9 cellular contexts compared by ENCODE assay signal in the genomic region with DNA sequence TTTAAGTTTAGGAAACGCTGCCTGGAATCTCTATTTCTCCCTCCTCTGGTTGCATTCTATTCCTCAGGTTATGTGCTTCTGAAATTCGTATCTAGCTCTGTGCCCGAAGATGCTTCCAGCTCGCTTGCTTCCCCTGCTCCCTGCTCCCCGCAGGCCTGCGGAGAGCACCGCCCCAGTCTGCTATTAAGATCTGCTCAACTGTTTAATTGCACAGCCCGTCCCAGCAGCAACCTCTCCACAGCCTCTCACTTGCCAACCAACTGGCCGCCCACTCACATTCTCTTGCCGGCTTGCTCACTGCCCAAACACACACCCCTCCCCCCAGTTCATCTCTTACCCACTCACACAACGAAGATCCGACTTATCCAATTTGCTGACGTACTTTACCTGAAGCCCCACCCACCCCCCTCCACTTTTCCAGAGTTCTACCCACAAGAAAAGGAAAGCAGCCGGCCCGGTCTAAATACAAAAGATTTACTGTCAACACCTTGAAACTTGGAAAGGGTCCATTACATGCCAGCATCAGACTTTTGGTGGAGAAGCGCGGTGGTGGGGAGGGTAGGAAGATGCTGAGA.
DNase-seq lines count a peak whose midpoint lies in the region; ATAC-seq and TF ChIP-seq lines count a peak whose summit lies in the region.
"Had no signal": no experiment of that assay in that cellular context is flagged by ENCODE, and none has a peak within 500 bp of the region (broad histone marks: within the 10 kb centered on the region; RNA-seq: fewer than 3 reads in every experiment).

No MANE protein-coding gene starts in this region.

- H3K4me1 ChIP-seq in right atrium auricular region (peaks cover 0 to 98% of the 10 kb centered on the region in 2 donors), sigmoid colon (peaks cover 0 to 98% (median 84%) of the 10 kb centered on the region in 4 donors)

- intact Hi-C loops in sigmoid colon (cut with DNase I), result loop anchor here (2.0 kb wide), 1 partner anchor 106 kb away; no protein-coding TSS in a partner anchor

- DNase-seq in activated CD8-positive, alpha-beta memory T cell treated with anti-CD3 and anti-CD28 coated beads for 24 hours, result peak; percentile 72
- DNase-seq in activated CD8-positive, alpha-beta memory T cell treated with anti-CD3 and anti-CD28 coated beads, Interleukin-2, amount 50 U/mL, for 4 hours, result no peak
- no peak for DNase-seq in activated naive CD8-positive, alpha-beta T cell treated with anti-CD3 and anti-CD28 coated beads, Interleukin-2, amount 10 ng/mL, durations not matched to agents 7 days and 5 days
- DNase-seq in right atrium auricular region (ENCODE audit: low spot score) (peak; percentile 80), sigmoid colon (peak; percentile 84), GM13977 (ENCODE audit: low spot score) (no peak), NCI-H1436 treated with DMSO at 0.1 percent for 48 hours (lab: John Stamatoyannopoulos, UW) (no peak)
- DNase-seq: DND-41 had no signal

- peak overlapping the region; percentile 63 to 85 for H3K27ac ChIP-seq in right atrium auricular region
- H3K27ac ChIP-seq in sigmoid colon, result peak overlapping the region; percentile 72 to 81 (median 80)

- H3K9me3 Mint-ChIP-seq in activated naive CD8-positive, alpha-beta T cell treated with anti-CD3 and anti-CD28 coated beads, Interleukin-2, amount 10 ng/mL, durations not matched to agents 7 days and 5 days, result no peaks in the 10 kb centered on the region

- TF ChIP-seq POLR2A in sigmoid colon (IDR thresholded peaks at IDR 0.05), result no peak

- WGBS in sigmoid colon, 2 donors, result 8 to 41% methylated on average over 17 of the region's 17 CpGs

- in situ Hi-C loops in GM13977 (cut with MboI; ENCODE audit: low pct_unique_long_range_greater_than_20kb, low sequenced_read_pairs, unreplicated experiment), result no loop called here

- no peak for TF ChIP-seq EP300 in sigmoid colon (IDR thresholded peaks at IDR 0.05)

- H3K4me3 ChIP-seq in right atrium auricular region (no peak overlapping the region), sigmoid colon (peak overlapping the region in 2 of 4 donors; percentile 0 to 20)

- H3K27ac Mint-ChIP-seq in activated naive CD8-positive, alpha-beta T cell treated with anti-CD3 and anti-CD28 coated beads, Interleukin-2, amount 10 ng/mL, durations not matched to agents 7 days and 5 days, result peak overlapping the region; percentile 75

- TF ChIP-seq CTCF in right atrium auricular region (IDR thresholded peaks at IDR 0.05), result no peak
- TF ChIP-seq CTCF in sigmoid colon (IDR thresholded peaks at IDR 0.05), result no peak
- no peak for TF ChIP-seq CTCF in GM13977 (IDR thresholded peaks at IDR 0.05; ENCODE audit: extremely low read depth, insufficient read depth, missing control alignments)

- peaks cover 29% of the 10 kb centered on the region for H3K36me3 Mint-ChIP-seq in activated naive CD8-positive, alpha-beta T cell treated with anti-CD3 and anti-CD28 coated beads, Interleukin-2, amount 10 ng/mL, durations not matched to agents 7 days and 5 days

- no peak overlapping the region for H3K4me3 Mint-ChIP-seq in activated naive CD8-positive, alpha-beta T cell treated with anti-CD3 and anti-CD28 coated beads, Interleukin-2, amount 10 ng/mL, durations not matched to agents 7 days and 5 days

- POLR2A ChIA-PET in activated naive CD8-positive, alpha-beta T cell treated with anti-CD3 and anti-CD28 coated beads, Interleukin-2, amount 10 ng/mL, durations not matched to agents 7 days and 5 days (lab: Charles Lee), result no interaction called here

- H3K36me3 ChIP-seq in right atrium auricular region (peaks cover 23% of the 10 kb centered on the region), sigmoid colon (peaks cover 0 to 4% (median 0%) of the 10 kb centered on the region in 4 donors)

- H3K27me3 ChIP-seq in right atrium auricular region (no peaks in the 10 kb centered on the region), sigmoid colon (no peaks in the 10 kb centered on the region)

- ATAC-seq in activated naive CD8-positive, alpha-beta T cell treated with anti-CD3 and anti-CD28 coated beads, Interleukin-2, amount 10 ng/mL, durations not matched to agents 7 days and 5 days (ENCODE audit: low read depth), result no peak
- no peak for ATAC-seq in HG03571 (IDR thresholded peaks at IDR 0.05; ENCODE audit: unreplicated experiment)

- no peaks in the 10 kb centered on the region for H3K9me3 ChIP-seq in right atrium auricular region
- H3K9me3 ChIP-seq in sigmoid colon, result no peaks in the 10 kb centered on the region

- no peaks in the 10 kb centered on the region for H3K27me3 Mint-ChIP-seq in activated naive CD8-positive, alpha-beta T cell treated with anti-CD3 and anti-CD28 coated beads, Interleukin-2, amount 10 ng/mL, durations not matched to agents 7 days and 5 days

- H3K4me1 Mint-ChIP-seq in activated naive CD8-positive, alpha-beta T cell treated with anti-CD3 and anti-CD28 coated beads, Interleukin-2, amount 10 ng/mL, durations not matched to agents 7 days and 5 days, result peaks cover 46% of the 10 kb centered on the region

Comparison
In these comparisons a context has a peak if more than half of its experiments do, and no peak if none do; other contexts are left out.
1. DNase-seq: peak in activated CD8-positive, alpha-beta memory T cell treated with anti-CD3 and anti-CD28 coated beads for 24 hours (single experiment), right atrium auricular region (single experiment) and sigmoid colon (single experiment); none in activated CD8-positive, alpha-beta memory T cell treated with anti-CD3 and anti-CD28 coated beads, Interleukin-2, amount 50 U/mL, for 4 hours (single experiment), activated naive CD8-positive, alpha-beta T cell treated with anti-CD3 and anti-CD28 coated beads, Interleukin-2, amount 10 ng/mL, durations not matched to agents 7 days and 5 days (single experiment), GM13977 (single experiment) and NCI-H1436 treated with DMSO at 0.1 percent for 48 hours (single experiment).